In genomic region chr20:45938727-45939438, GRCh38 we compare ENCODE assay signal across 17 cellular contexts. TPM values are rescaled to one million over a fixed set of nuclear protein-coding genes. Genes with fewer than 3 reads are reported as not detected.
DNase-seq lines count a peak whose midpoint lies in the region; ATAC-seq, FAIRE-seq and TF ChIP-seq lines count a peak whose summit lies in the region.
"Had no signal": no experiment of that assay in that cellular context is flagged by ENCODE, and none has a peak within 500 bp of the region (broad histone marks: within the 10 kb centered on the region; RNA-seq: fewer than 3 reads in every experiment).

No MANE protein-coding gene starts in this region.

- no peak overlapping the region for H3K4me3 Mint-ChIP-seq in activated T-helper 1 cell treated with anti-CD3 and anti-CD28 coated beads, Interleukin-12 subunit alpha, Interleukin-12 subunit beta, Interleukin-2, Interleukin-4 antibody, amounts not matched to agents 30 ng/mL and 10 ng/mL and 1 ng/mL, durations not matched to agents 14 hours and 24 hours and 36 hours

- no peaks in the 10 kb centered on the region for H3K9me3 ChIP-seq in BE2C
- H3K9me3 ChIP-seq: gastrocnemius medialis, ovary had no signal

- peak overlapping the region; percentile 59 for H3K27ac Mint-ChIP-seq in activated T-helper 1 cell treated with anti-CD3 and anti-CD28 coated beads, Interleukin-12 subunit alpha, Interleukin-12 subunit beta, Interleukin-2, Interleukin-4 antibody, amounts not matched to agents 30 ng/mL and 10 ng/mL and 1 ng/mL, durations not matched to agents 14 hours and 24 hours and 36 hours

- DNase-seq in BE2C (peak; percentile 48), GM12892 (ENCODE audit: insufficient read length) (no peak), iPS-NIHi11 (ENCODE audit: low spot score) (peak; percentile 53), T-helper 9 cell (no peak), H4 (ENCODE audit: low spot score) (no peak), RKO (ENCODE audit: low spot score) (no peak)
- no peak for DNase-seq in activated T-helper 1 cell treated with anti-CD3 and anti-CD28 coated beads, Interleukin-12 subunit alpha, Interleukin-12 subunit beta, Interleukin-2, Interleukin-4 antibody, amounts not matched to agents 30 ng/mL and 10 ng/mL and 1 ng/mL, durations not matched to agents 14 hours and 24 hours and 36 hours (ENCODE audit: low spot score)
- DNase-seq: central memory CD4-positive, alpha-beta T cell; gastrocnemius medialis; HCEC 1CT; NCI-H146; stimulated activated CD4-positive, alpha-beta T cell treated with anti-CD3 and anti-CD28 coated beads, Interleukin-4, amount 100 ng/mL, for 4 hours had no signal

- H3K9me3 Mint-ChIP-seq in activated T-helper 1 cell treated with anti-CD3 and anti-CD28 coated beads, Interleukin-12 subunit alpha, Interleukin-12 subunit beta, Interleukin-2, Interleukin-4 antibody, amounts not matched to agents 30 ng/mL and 10 ng/mL and 1 ng/mL, durations not matched to agents 14 hours and 24 hours and 36 hours, result no peaks in the 10 kb centered on the region

- no peaks in the 10 kb centered on the region for H3K4me1 ChIP-seq in BE2C

- peaks cover 15% of the 10 kb centered on the region for H3K4me1 Mint-ChIP-seq in activated T-helper 1 cell treated with anti-CD3 and anti-CD28 coated beads, Interleukin-12 subunit alpha, Interleukin-12 subunit beta, Interleukin-2, Interleukin-4 antibody, amounts not matched to agents 30 ng/mL and 10 ng/mL and 1 ng/mL, durations not matched to agents 14 hours and 24 hours and 36 hours (ENCODE audit: low read depth)

- peaks cover 48% of the 10 kb centered on the region for H3K36me3 ChIP-seq in BE2C
- H3K36me3 ChIP-seq: ovary had no signal

- ATAC-seq in HG03342 (IDR thresholded peaks at IDR 0.05; ENCODE audit: unreplicated experiment), result no peak
- ATAC-seq: gastrocnemius medialis had no signal

- no peak for TF ChIP-seq CTCF in BE2C (IDR thresholded peaks at IDR 0.05; ENCODE audit: low read depth, low read length)

- intact Hi-C loops in activated T-helper 1 cell treated with anti-CD3 and anti-CD28 coated beads, Interleukin-12 subunit alpha, Interleukin-12 subunit beta, Interleukin-2, Interleukin-4 antibody, amounts not matched to agents 30 ng/mL and 10 ng/mL and 1 ng/mL, durations not matched to agents 14 hours and 24 hours and 36 hours (cut with micrococcal nuclease), result loop anchor here (10.0 kb wide), 1 partner anchor 974 kb away; the partner anchor contains the start of genes STK4 and TOMM34

- peak; percentile 24; the same call in 1 of the 2 replicates for TF ChIP-seq POLR2A in GM12892 (IDR thresholded peaks at IDR 0.05; ENCODE audit: low read depth, low read length)

- no peak overlapping the region for H3K4me3 ChIP-seq in BE2C (ENCODE audit: low read depth, low read length)
- H3K4me3 ChIP-seq: gastrocnemius medialis, ovary, SK-N-MC had no signal

- FAIRE-seq in GM12892 (lab: Jason Lieb, UNC), result no peak
- FAIRE-seq: endometrium, islet of Langerhans had no signal

- peaks cover 33% of the 10 kb centered on the region for H3K36me3 Mint-ChIP-seq in activated T-helper 1 cell treated with anti-CD3 and anti-CD28 coated beads, Interleukin-12 subunit alpha, Interleukin-12 subunit beta, Interleukin-2, Interleukin-4 antibody, amounts not matched to agents 30 ng/mL and 10 ng/mL and 1 ng/mL, durations not matched to agents 14 hours and 24 hours and 36 hours (ENCODE audit: low read depth)

- H3K27me3 ChIP-seq in BE2C, result no peaks in the 10 kb centered on the region
- H3K27me3 ChIP-seq: gastrocnemius medialis, ovary had no signal

- no peaks in the 10 kb centered on the region for H3K27me3 Mint-ChIP-seq in activated T-helper 1 cell treated with anti-CD3 and anti-CD28 coated beads, Interleukin-12 subunit alpha, Interleukin-12 subunit beta, Interleukin-2, Interleukin-4 antibody, amounts not matched to agents 30 ng/mL and 10 ng/mL and 1 ng/mL, durations not matched to agents 14 hours and 24 hours and 36 hours (ENCODE audit: insufficient read depth)

RNA-seq across cellular contexts. Expression of gene PCIF1, which starts 4.4 kb away (rescaled TPM):
- 70.7 TPM for polyA plus RNA-seq in BE2C (2012; ENCODE audit: insufficient read depth, insufficient read length, low read depth)
- 18.1 TPM for polyA plus RNA-seq in GM12892 (2012; ENCODE audit: missing spikeins)
- 27.9 and 28.5 TPM in 2 replicates for total RNA-seq in activated T-helper 1 cell treated with anti-CD3 and anti-CD28 coated beads, Interleukin-12 subunit alpha, Interleukin-12 subunit beta, Interleukin-2, Interleukin-4 antibody, amounts not matched to agents 30 ng/mL and 10 ng/mL and 1 ng/mL, durations not matched to agents 14 hours and 24 hours and 36 hours
- 5.2 and 7.7 TPM in 2 replicates for total RNA-seq in H4 (2014; rRNA removed; shearing (Covaris generic))

RNA-seq across cellular contexts. Expression of gene PLTP, which starts 26.9 kb away (rescaled TPM):
- 81.3 TPM for polyA plus RNA-seq in BE2C (2012; ENCODE audit: insufficient read depth, insufficient read length, low read depth)
- 12.6 TPM for polyA plus RNA-seq in GM12892 (2012; ENCODE audit: missing spikeins)
- total RNA-seq in activated T-helper 1 cell treated with anti-CD3 and anti-CD28 coated beads, Interleukin-12 subunit alpha, Interleukin-12 subunit beta, Interleukin-2, Interleukin-4 antibody, amounts not matched to agents 30 ng/mL and 10 ng/mL and 1 ng/mL, durations not matched to agents 14 hours and 24 hours and 36 hours, result 1.5 and 1.9 TPM in 2 replicates
- 1.1 and 2.2 TPM in 2 replicates for total RNA-seq in H4 (2014; rRNA removed; shearing (Covaris generic))

RNA-seq across cellular contexts. Expression of gene ZNF335, which starts 33.1 kb away (rescaled TPM):
- 23.4 TPM for polyA plus RNA-seq in BE2C (2012; ENCODE audit: insufficient read depth, insufficient read length, low read depth)
- polyA plus RNA-seq in GM12892 (2012; ENCODE audit: missing spikeins), result 10.0 TPM
- total RNA-seq in activated T-helper 1 cell treated with anti-CD3 and anti-CD28 coated beads, Interleukin-12 subunit alpha, Interleukin-12 subunit beta, Interleukin-2, Interleukin-4 antibody, amounts not matched to agents 30 ng/mL and 10 ng/mL and 1 ng/mL, durations not matched to agents 14 hours and 24 hours and 36 hours, result 38.3 and 40.9 TPM in 2 replicates
- 4.3 and 7.1 TPM in 2 replicates for total RNA-seq in H4 (2014; rRNA removed; shearing (Covaris generic))

RNA-seq across cellular contexts. Expression of gene CTSA, which starts 47.7 kb away (rescaled TPM):
- 46.0 TPM for polyA plus RNA-seq in BE2C (2012; ENCODE audit: insufficient read depth, insufficient read length, low read depth)
- 32.8 TPM for polyA plus RNA-seq in GM12892 (2012; ENCODE audit: missing spikeins)
- 43.0 and 46.9 TPM in 2 replicates for total RNA-seq in activated T-helper 1 cell treated with anti-CD3 and anti-CD28 coated beads, Interleukin-12 subunit alpha, Interleukin-12 subunit beta, Interleukin-2, Interleukin-4 antibody, amounts not matched to agents 30 ng/mL and 10 ng/mL and 1 ng/mL, durations not matched to agents 14 hours and 24 hours and 36 hours
- 102 and 150 TPM in 2 replicates for total RNA-seq in H4 (2014; rRNA removed; shearing (Covaris generic))

RNA-seq across cellular contexts. Expression of gene NEURL2, which starts 47.9 kb away (rescaled TPM):
- polyA plus RNA-seq in BE2C (2012; ENCODE audit: insufficient read depth, insufficient read length, low read depth), result 4.1 TPM
- 0.91 TPM for polyA plus RNA-seq in GM12892 (2012; ENCODE audit: missing spikeins)
- total RNA-seq in activated T-helper 1 cell treated with anti-CD3 and anti-CD28 coated beads, Interleukin-12 subunit alpha, Interleukin-12 subunit beta, Interleukin-2, Interleukin-4 antibody, amounts not matched to agents 30 ng/mL and 10 ng/mL and 1 ng/mL, durations not matched to agents 14 hours and 24 hours and 36 hours, result 1.9 and 3.4 TPM in 2 replicates
- total RNA-seq in H4 (2014; rRNA removed; shearing (Covaris generic)), result 0.99 and 1.8 TPM in 2 replicates

Comparison
In these comparisons a context has a peak if more than half of its experiments do, and no peak if none do; other contexts are left out.
1. DNase-seq: peak in BE2C (single experiment) and iPS-NIHi11 (single experiment); none in GM12892 (single experiment), activated T-helper 1 cell treated with anti-CD3 and anti-CD28 coated beads, Interleukin-12 subunit alpha, Interleukin-12 subunit beta, Interleukin-2, Interleukin-4 antibody, amounts not matched to agents 30 ng/mL and 10 ng/mL and 1 ng/mL, durations not matched to agents 14 hours and 24 hours and 36 hours (single experiment), T-helper 9 cell (single experiment), H4 (single experiment) and RKO (single experiment).